ENCODE assay signal across 27 cellular contexts in genomic region chr1:63022319-63022718, GRCh38.
"Had no signal": no experiment of that assay in that cellular context is flagged by ENCODE, and none has a peak within 500 bp of the region (broad histone marks: within the 10 kb centered on the region; RNA-seq: fewer than 3 reads in every experiment).

No MANE protein-coding gene starts in this region.

- H3K9me3 Mint-ChIP-seq: dendritic cell treated with granulocyte-macrophage colony-stimulating factor and Interleukin-4, amounts not matched to agents 40 ng/mL and 50 ng/mL, for 4 days; effector memory CD8-positive, alpha-beta T cell had no signal

- H3K27me3 ChIP-seq: colonic mucosa, esophagus squamous epithelium, gastrocnemius medialis, left lung had no signal

- H3K27ac ChIP-seq: colonic mucosa, epithelial cell of prostate, esophagus squamous epithelium, gastrocnemius medialis, heart right ventricle, left lung, lower lobe of right lung had no signal

- H3K27ac Mint-ChIP-seq: dendritic cell treated with granulocyte-macrophage colony-stimulating factor and Interleukin-4, amounts not matched to agents 40 ng/mL and 50 ng/mL, for 4 days; effector memory CD8-positive, alpha-beta T cell; endodermal cell had no signal

- H3K9me3 ChIP-seq: colonic mucosa, esophagus squamous epithelium, gastrocnemius medialis, heart right ventricle, left lung, lower lobe of right lung had no signal

- H3K4me3 ChIP-seq: colonic mucosa, esophagus squamous epithelium, gastrocnemius medialis, heart right ventricle, left lung, lower lobe of right lung had no signal

- FAIRE-seq: endometrium, islet of Langerhans, keratinocyte had no signal

- H3K4me3 Mint-ChIP-seq: dendritic cell treated with granulocyte-macrophage colony-stimulating factor and Interleukin-4, amounts not matched to agents 40 ng/mL and 50 ng/mL, for 4 days; effector memory CD8-positive, alpha-beta T cell; endodermal cell; naive thymus-derived CD4-positive, alpha-beta T cell had no signal

- DNase-seq: colonic mucosa; cortex of kidney; effector CD8-positive, alpha-beta T cell; effector memory CD8-positive, alpha-beta T cell; endodermal cell; erythroblast; esophagus squamous epithelium; foreskin fibroblast; foreskin melanocyte; gastrocnemius medialis; glutamatergic neuron; head of caudate nucleus; heart right ventricle; hippocampal formation; left cardiac atrium; left lung; left ventricle myocardium superior; lower lobe of right lung; mesenchymal stem cell; midbrain; naive thymus-derived CD4-positive, alpha-beta T cell had no signal

- H3K4me1 ChIP-seq: colonic mucosa, esophagus squamous epithelium, gastrocnemius medialis, heart right ventricle, left lung, lower lobe of right lung had no signal

- H3K36me3 ChIP-seq: colonic mucosa, esophagus squamous epithelium, gastrocnemius medialis, heart right ventricle, left lung, lower lobe of right lung had no signal

- H3K4me1 Mint-ChIP-seq: naive thymus-derived CD4-positive, alpha-beta T cell had no signal

- ATAC-seq: effector memory CD8-positive, alpha-beta T cell; esophagus mucosa; gastrocnemius medialis; heart right ventricle; left cardiac atrium; left lung; left ventricle myocardium superior; lower lobe of right lung; naive thymus-derived CD4-positive, alpha-beta T cell had no signal

- H3K36me3 Mint-ChIP-seq: naive thymus-derived CD4-positive, alpha-beta T cell had no signal
